ENCODE assay signal across 8 cellular contexts in genomic region chr1:213987876-213988638, GRCh38. TPM values are rescaled to one million over a fixed set of nuclear protein-coding genes. Genes with fewer than 3 reads are reported as not detected.
A peak's percentile ranks its signal among the peaks of the same experiment; 100 is the strongest.
DNase-seq lines count a peak whose midpoint lies in the region; ATAC-seq and TF ChIP-seq lines count a peak whose summit lies in the region.

TSS of gene PROX1 (plus strand) at chr1:213987973. CDS start at chr1:213996536, 8,563 bp downstream.

- CTCF ChIA-PET in CD8-positive, alpha-beta T cell (lab: Charles Lee): no interaction called here

- H3K9me3 ChIP-seq in CD8-positive, alpha-beta T cell (ENCODE audit: low read length): no peaks in the 10 kb centered on the region

- H3K4me1 Mint-ChIP-seq in CD8-positive, alpha-beta T cell (ENCODE audit: low read depth): peaks cover 37% of the 10 kb centered on the region
- peaks cover 60% of the 10 kb centered on the region for H3K4me1 Mint-ChIP-seq in activated naive CD4-positive, alpha-beta T cell treated with anti-CD3 and anti-CD28 coated beads, Interleukin-2, amount 50 U/mL, for 24 hours
- H3K4me1 Mint-ChIP-seq in natural killer cell (peaks cover 16 to 29% of the 10 kb centered on the region in 2 donors), type B pancreatic cell (ENCODE audit: unreplicated experiment) (peaks cover 30% of the 10 kb centered on the region)

- TF ChIP-seq CTCF in CD8-positive, alpha-beta T cell (IDR thresholded peaks at IDR 0.05): no peak
- TF ChIP-seq CTCF in natural killer cell (IDR thresholded peaks at IDR 0.05): no peak
- TF ChIP-seq CTCF in type B pancreatic cell (conservative IDR thresholded peaks at IDR 0.05): no peak

- ATAC-seq in CD8-positive, alpha-beta T cell: peak; percentile 81
- ATAC-seq in GM19463 (IDR thresholded peaks at IDR 0.05; ENCODE audit: unreplicated experiment) (peak; percentile 58), HG03571 (IDR thresholded peaks at IDR 0.05; ENCODE audit: unreplicated experiment) (peak; percentile 83), natural killer cell (peak in 1 of 3 donors; percentile 41)

- intact Hi-C loops in CD8-positive, alpha-beta T cell (cut with DNase I, micrococcal nuclease): loop anchor here in 1 of 2 experiments (5.0 to 10.0 kb wide), 2 partner anchors 133 to 316 kb away; no protein-coding TSS in a partner anchor
- intact Hi-C loops in natural killer cell (cut with micrococcal nuclease): no loop called here

- H3K9me3 Mint-ChIP-seq in CD8-positive, alpha-beta T cell: no peaks in the 10 kb centered on the region
- peaks cover 5% of the 10 kb centered on the region for H3K9me3 Mint-ChIP-seq in activated naive CD4-positive, alpha-beta T cell treated with anti-CD3 and anti-CD28 coated beads, Interleukin-2, amount 50 U/mL, for 24 hours
- H3K9me3 Mint-ChIP-seq in natural killer cell (peaks cover 0 to 9% of the 10 kb centered on the region in 2 donors), type B pancreatic cell (no peaks in the 10 kb centered on the region)

- no peaks in the 10 kb centered on the region for H3K36me3 Mint-ChIP-seq in CD8-positive, alpha-beta T cell
- no peaks in the 10 kb centered on the region for H3K36me3 Mint-ChIP-seq in activated naive CD4-positive, alpha-beta T cell treated with anti-CD3 and anti-CD28 coated beads, Interleukin-2, amount 50 U/mL, for 24 hours
- H3K36me3 Mint-ChIP-seq in natural killer cell: peaks cover 9% of the 10 kb centered on the region
- no peaks in the 10 kb centered on the region for H3K36me3 Mint-ChIP-seq in type B pancreatic cell

- H3K27me3 Mint-ChIP-seq in CD8-positive, alpha-beta T cell (ENCODE audit: low read depth): peaks cover 83% of the 10 kb centered on the region
- peaks cover 74% of the 10 kb centered on the region for H3K27me3 Mint-ChIP-seq in activated naive CD4-positive, alpha-beta T cell treated with anti-CD3 and anti-CD28 coated beads, Interleukin-2, amount 50 U/mL, for 24 hours
- peaks cover 61 to 95% of the 10 kb centered on the region in 2 donors for H3K27me3 Mint-ChIP-seq in natural killer cell (ENCODE audit: low read depth in 2 of 2)
- peaks cover 96% of the 10 kb centered on the region for H3K27me3 Mint-ChIP-seq in type B pancreatic cell

- no peak within 1 kb of the TSS for H3K27ac ChIP-seq in CD8-positive, alpha-beta T cell (ENCODE audit: low read depth, low read length)

- H3K4me3 Mint-ChIP-seq in CD8-positive, alpha-beta T cell: peak within 1 kb of the TSS; percentile 86
- peak within 1 kb of the TSS; percentile 93 for H3K4me3 Mint-ChIP-seq in activated naive CD4-positive, alpha-beta T cell treated with anti-CD3 and anti-CD28 coated beads, Interleukin-2, amount 50 U/mL, for 24 hours
- H3K4me3 Mint-ChIP-seq in natural killer cell (peak within 1 kb of the TSS; percentile 88), type B pancreatic cell (peak within 1 kb of the TSS; percentile 98)

- H3K4me1 ChIP-seq in CD8-positive, alpha-beta T cell (ENCODE audit: insufficient read depth, low read length): peaks cover 21% of the 10 kb centered on the region

- peaks cover 40% of the 10 kb centered on the region for H3K27me3 ChIP-seq in CD8-positive, alpha-beta T cell (ENCODE audit: insufficient read depth, low read length)

- peak within 1 kb of the TSS; percentile 41 for H3K27ac Mint-ChIP-seq in CD8-positive, alpha-beta T cell
- H3K27ac Mint-ChIP-seq in activated naive CD4-positive, alpha-beta T cell treated with anti-CD3 and anti-CD28 coated beads, Interleukin-2, amount 50 U/mL, for 24 hours: peak within 1 kb of the TSS; percentile 60
- H3K27ac Mint-ChIP-seq in natural killer cell: peak within 1 kb of the TSS in 1 of 2 donors; percentile 27
- peak within 1 kb of the TSS; percentile 96 for H3K27ac Mint-ChIP-seq in type B pancreatic cell

- no peaks in the 10 kb centered on the region for H3K36me3 ChIP-seq in CD8-positive, alpha-beta T cell (ENCODE audit: insufficient read depth, low read length)

- peak within 1 kb of the TSS; percentile 43 for H3K4me3 ChIP-seq in CD8-positive, alpha-beta T cell (ENCODE audit: low read depth, low read length)

- POLR2A ChIA-PET in CD8-positive, alpha-beta T cell (lab: Charles Lee): interaction anchor here (0.9 kb wide), 1 partner anchor 89 kb away, joined by 3 read pairs; no protein-coding TSS in a partner anchor

- peak in 4 of 7 experiments; percentile 7 to 47 (median 20) for DNase-seq in CD8-positive, alpha-beta T cell
- DNase-seq in NCI-H82 treated with DMSO at 0.1 percent for 48 hours (lab: John Stamatoyannopoulos, UW; ENCODE audit: unreplicated experiment): peak; percentile 95
- DNase-seq in foreskin melanocyte: peak; percentile 85
- DNase-seq in natural killer cell: no peak
- peak; percentile 84 for DNase-seq in type B pancreatic cell (ENCODE audit: extremely low spot score, unreplicated experiment)

RNA-seq across cellular contexts. Expression of gene PROX1, which starts in this region (rescaled TPM):
- not detected for total RNA-seq in CD8-positive, alpha-beta T cell
- total RNA-seq in natural killer cell (not detected), type B pancreatic cell (ENCODE audit: low replicate concordance) (23.9 and 32.9 TPM in 2 replicates)

Comparison
In these comparisons a context has a peak if more than half of its experiments do, and no peak if none do; other contexts are left out.
1. RNA of gene PROX1 (total RNA-seq): 23.9 to 32.9 TPM in type B pancreatic cell; not detected in CD8-positive, alpha-beta T cell and not detected in natural killer cell; every median in the first group is over 10 times any median in the second.
2. Peak in DNase-seq, ATAC-seq and H3K4me3 ChIP-seq in CD8-positive, alpha-beta T cell; RNA of the gene not detected or under 1 TPM.
3. Peak in every context shown above with its lines, with median percentiles within 50 percentile points of each other: H3K4me3 Mint-ChIP-seq.